20 cellular contexts compared by ENCODE assay signal in the genomic region with DNA sequence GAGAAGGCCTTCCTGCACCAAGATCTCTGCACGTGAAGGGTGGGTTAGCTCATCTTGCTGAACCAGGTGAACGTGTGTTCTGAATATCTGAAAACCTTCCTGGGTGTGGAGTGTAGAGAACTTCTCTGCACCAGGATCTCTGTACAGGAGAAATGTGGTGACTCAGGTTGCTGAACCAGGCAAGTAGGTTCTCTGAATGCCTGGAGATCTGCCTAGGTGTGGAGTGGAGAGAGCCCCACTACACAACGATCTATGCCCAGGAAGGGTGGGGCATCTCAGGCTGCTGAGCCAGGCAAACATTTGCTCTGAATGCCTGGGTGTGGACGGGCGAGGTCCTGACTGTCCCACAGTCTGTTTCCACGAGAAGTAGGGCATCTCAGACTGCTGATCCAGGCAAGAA.
DNase-seq lines count a peak whose midpoint lies in the region; ATAC-seq and TF ChIP-seq lines count a peak whose summit lies in the region.
"Had no signal": no experiment of that assay in that cellular context is flagged by ENCODE, and none has a peak within 500 bp of the region (broad histone marks: within the 10 kb centered on the region; RNA-seq: fewer than 3 reads in every experiment).

No MANE protein-coding gene starts in this region.

- WGBS in esophagus, 2 donors = 56 to 59% methylated on average over 6 of the region's 6 CpGs

- H3K36me3 Mint-ChIP-seq in Caco-2 (ENCODE audit: insufficient read depth, unreplicated experiment) = no peaks in the 10 kb centered on the region
- H3K36me3 Mint-ChIP-seq in effector memory CD8-positive, alpha-beta T cell (ENCODE audit: insufficient read depth) = no peaks in the 10 kb centered on the region
- H3K36me3 Mint-ChIP-seq: immature natural killer cell; stimulated activated memory B cell treated with anti-CD40 and anti-IgM and Interleukin-4, amounts not matched to agents 10 μg/mL and 1 μg/mL and 100 μg/mL, for 72 hours had no signal

- DNase-seq in HPDE6-E6E7 (ENCODE audit: extremely low spot score) (peak; percentile 19), upper lobe of right lung (peak; percentile 36), Caco-2 (no peak)
- no peak for DNase-seq in effector memory CD8-positive, alpha-beta T cell
- no peak for DNase-seq in effector memory CD4-positive, alpha-beta T cell
- DNase-seq: activated CD4-positive, CD25-positive, alpha-beta regulatory T cell; activated T-cell treated with anti-CD3 and anti-CD28 coated beads, Interleukin-2, amount 50 U/mL, for 24 hours; cerebellar nuclear complex; NCI-H1436 treated with DMSO at 0.1 percent for 48 hours had no signal

- H3K4me1 Mint-ChIP-seq in Caco-2 (ENCODE audit: low read depth, unreplicated experiment) = no peaks in the 10 kb centered on the region
- H3K4me1 Mint-ChIP-seq in effector memory CD8-positive, alpha-beta T cell (ENCODE audit: low read depth in 2 of 2) = no peaks in the 10 kb centered on the region
- H3K4me1 Mint-ChIP-seq: activated CD4-positive, alpha-beta memory T cell treated with anti-CD3 and anti-CD28 coated beads, Interleukin-2, amount 10 ng/mL, durations not matched to agents 7 days and 5 days; immature natural killer cell; stimulated activated memory B cell treated with anti-CD40 and anti-IgM and Interleukin-4, amounts not matched to agents 10 μg/mL and 1 μg/mL and 100 μg/mL, for 72 hours had no signal

- intact Hi-C loops in upper lobe of right lung (cut with DNase I) = no loop called here
- intact Hi-C loops in Caco-2 (cut with micrococcal nuclease; ENCODE audit: unreplicated experiment) = loop anchor here (1.0 to 5.0 kb wide), 2 partner anchors 212 to 1002 kb away; no protein-coding TSS in a partner anchor

- H3K4me3 ChIP-seq in esophagus (ENCODE audit: low read depth in 1 of 2, low read length in 2 of 2) = no peak overlapping the region
- H3K4me3 ChIP-seq in upper lobe of right lung = no peak overlapping the region
- H3K4me3 ChIP-seq in Caco-2 (ENCODE audit: low read depth, low read length) = no peak overlapping the region
- H3K4me3 ChIP-seq in effector memory CD4-positive, alpha-beta T cell (ENCODE audit: insufficient read depth, low read depth, low read length, poor library complexity, severe bottlenecking) = no peak overlapping the region
- H3K4me3 ChIP-seq: ascending aorta, heart left ventricle, lung, Peyer's patch had no signal

- TF ChIP-seq CTCF in upper lobe of right lung (IDR thresholded peaks at IDR 0.05) (no peak), Caco-2 (IDR thresholded peaks at IDR 0.05; ENCODE audit: insufficient read depth in 1 of 2, low read depth in 1 of 2, low read length in 1 of 2, severe bottlenecking in 1 of 2, unreplicated experiment in 1 of 2) (no peak)

- POLR2A ChIA-PET in Caco-2 (lab: Charles Lee) = no interaction called here

- H3K9me3 Mint-ChIP-seq in Caco-2 (ENCODE audit: unreplicated experiment) = no peaks in the 10 kb centered on the region
- peaks cover 11 to 20% of the 10 kb centered on the region in 2 donors for H3K9me3 Mint-ChIP-seq in effector memory CD8-positive, alpha-beta T cell
- H3K9me3 Mint-ChIP-seq: activated CD4-positive, alpha-beta memory T cell treated with anti-CD3 and anti-CD28 coated beads, Interleukin-2, amount 10 ng/mL, durations not matched to agents 7 days and 5 days; stimulated activated memory B cell treated with anti-CD40 and anti-IgM and Interleukin-4, amounts not matched to agents 10 μg/mL and 1 μg/mL and 100 μg/mL, for 72 hours had no signal

- H3K4me3 Mint-ChIP-seq in Caco-2 (ENCODE audit: unreplicated experiment) = no peak overlapping the region
- H3K4me3 Mint-ChIP-seq in effector memory CD8-positive, alpha-beta T cell = no peak overlapping the region
- H3K4me3 Mint-ChIP-seq: activated CD4-positive, alpha-beta memory T cell treated with anti-CD3 and anti-CD28 coated beads, Interleukin-2, amount 10 ng/mL, durations not matched to agents 7 days and 5 days; activated naive CD4-positive, alpha-beta T cell treated with anti-CD3 and anti-CD28 coated beads for 36 hours; activated T-cell treated with anti-CD3 and anti-CD28 coated beads, Interleukin-2, amount 50 U/mL, for 24 hours; immature natural killer cell; stimulated activated memory B cell treated with anti-CD40 and anti-IgM and Interleukin-4, amounts not matched to agents 10 μg/mL and 1 μg/mL and 100 μg/mL, for 72 hours had no signal

- H3K36me3 ChIP-seq in esophagus (ENCODE audit: control insufficient read depth in 2 of 2, insufficient read depth in 2 of 2, low read length in 1 of 2) = no peaks in the 10 kb centered on the region
- H3K36me3 ChIP-seq in upper lobe of right lung = no peaks in the 10 kb centered on the region
- H3K36me3 ChIP-seq in Caco-2 (ENCODE audit: control insufficient read depth, insufficient read depth, low read length) = no peaks in the 10 kb centered on the region
- H3K36me3 ChIP-seq in effector memory CD4-positive, alpha-beta T cell (ENCODE audit: control insufficient read depth, insufficient read depth, low read length) = no peaks in the 10 kb centered on the region
- H3K36me3 ChIP-seq: ascending aorta, heart left ventricle, Peyer's patch had no signal

- no TSS peak for BruUV-seq in Caco-2 (replicated peaks; lab: Mats Ljungman, UMichigan)

- H3K9me3 ChIP-seq in esophagus (ENCODE audit: control insufficient read depth in 2 of 2, insufficient read depth in 1 of 2, low read depth in 1 of 2, low read length in 1 of 2) (peaks cover 0 to 3% of the 10 kb centered on the region in 2 donors), upper lobe of right lung (no peaks in the 10 kb centered on the region), Caco-2 (no peaks in the 10 kb centered on the region)
- H3K9me3 ChIP-seq in effector memory CD4-positive, alpha-beta T cell (ENCODE audit: control insufficient read depth, low read length) = no peaks in the 10 kb centered on the region
- H3K9me3 ChIP-seq: ascending aorta, heart left ventricle, Peyer's patch had no signal

- CTCF ChIA-PET in Caco-2 (lab: Charles Lee) = no interaction called here

- peak; percentile 16 for ATAC-seq in GM19395 (IDR thresholded peaks at IDR 0.05; ENCODE audit: unreplicated experiment)
- ATAC-seq in upper lobe of right lung = peak; percentile 61
- no peak for ATAC-seq in effector memory CD8-positive, alpha-beta T cell (replicated peaks)
- ATAC-seq: right cardiac atrium; stimulated activated memory B cell treated with anti-CD40 and anti-IgM and Interleukin-4, amounts not matched to agents 10 μg/mL and 1 μg/mL and 100 μg/mL, for 72 hours had no signal

- H3K27me3 Mint-ChIP-seq in Caco-2 (ENCODE audit: insufficient read depth, unreplicated experiment) = peaks cover 4% of the 10 kb centered on the region
- no peaks in the 10 kb centered on the region for H3K27me3 Mint-ChIP-seq in effector memory CD8-positive, alpha-beta T cell
- H3K27me3 Mint-ChIP-seq: activated CD4-positive, alpha-beta memory T cell treated with anti-CD3 and anti-CD28 coated beads, Interleukin-2, amount 10 ng/mL, durations not matched to agents 7 days and 5 days; activated T-cell treated with anti-CD3 and anti-CD28 coated beads, Interleukin-2, amount 50 U/mL, for 24 hours; stimulated activated memory B cell treated with anti-CD40 and anti-IgM and Interleukin-4, amounts not matched to agents 10 μg/mL and 1 μg/mL and 100 μg/mL, for 72 hours had no signal

- H3K27ac Mint-ChIP-seq in Caco-2 (ENCODE audit: unreplicated experiment) = no peak overlapping the region
- no peak overlapping the region for H3K27ac Mint-ChIP-seq in effector memory CD8-positive, alpha-beta T cell
- H3K27ac Mint-ChIP-seq: activated CD4-positive, alpha-beta memory T cell treated with anti-CD3 and anti-CD28 coated beads, Interleukin-2, amount 10 ng/mL, durations not matched to agents 7 days and 5 days; activated naive CD4-positive, alpha-beta T cell treated with anti-CD3 and anti-CD28 coated beads for 36 hours; activated T-cell treated with anti-CD3 and anti-CD28 coated beads, Interleukin-2, amount 50 U/mL, for 24 hours; immature natural killer cell; stimulated activated memory B cell treated with anti-CD40 and anti-IgM and Interleukin-4, amounts not matched to agents 10 μg/mL and 1 μg/mL and 100 μg/mL, for 72 hours had no signal

- no peaks in the 10 kb centered on the region for H3K4me1 ChIP-seq in esophagus (ENCODE audit: control insufficient read depth in 2 of 2, insufficient read depth in 2 of 2, low read length in 1 of 2)
- H3K4me1 ChIP-seq in upper lobe of right lung = no peaks in the 10 kb centered on the region
- no peaks in the 10 kb centered on the region for H3K4me1 ChIP-seq in Caco-2
- H3K4me1 ChIP-seq in effector memory CD4-positive, alpha-beta T cell (ENCODE audit: control insufficient read depth, insufficient read depth, low read length, poor library complexity, severe bottlenecking) = no peaks in the 10 kb centered on the region
- H3K4me1 ChIP-seq: ascending aorta, heart left ventricle, Peyer's patch had no signal

- H3K27ac ChIP-seq in esophagus (ENCODE audit: low read depth in 2 of 2, low read length in 1 of 2) (peak overlapping the region; percentile 5 to 90), upper lobe of right lung (no peak overlapping the region)
- no peak overlapping the region for H3K27ac ChIP-seq in effector memory CD4-positive, alpha-beta T cell (ENCODE audit: insufficient read depth, low read length, poor library complexity, severe bottlenecking)
- H3K27ac ChIP-seq: ascending aorta, heart left ventricle, Peyer's patch had no signal

- H3K27me3 ChIP-seq in esophagus (ENCODE audit: control insufficient read depth in 1 of 2, insufficient read depth in 2 of 2, low read length in 2 of 2) (no peaks in the 10 kb centered on the region), upper lobe of right lung (no peaks in the 10 kb centered on the region), Caco-2 (replicated peaks; ENCODE audit: control insufficient read depth, insufficient read depth, low read length) (no peaks in the 10 kb centered on the region)
- H3K27me3 ChIP-seq in effector memory CD4-positive, alpha-beta T cell (replicated peaks; ENCODE audit: control insufficient read depth, insufficient read depth, low read length, poor library complexity, severe bottlenecking) = no peaks in the 10 kb centered on the region
- H3K27me3 ChIP-seq: ascending aorta, Peyer's patch had no signal

Comparison
In these comparisons a context has a peak if more than half of its experiments do, and no peak if none do; other contexts are left out.
1. DNase-seq: peak in HPDE6-E6E7 (single experiment) and upper lobe of right lung (single experiment); none in Caco-2 (0 of 2), effector memory CD8-positive, alpha-beta T cell (0 of 3) and effector memory CD4-positive, alpha-beta T cell (0 of 3).
2. H3K27ac ChIP-seq: peak in esophagus (2 of 2); none in upper lobe of right lung (single experiment) and effector memory CD4-positive, alpha-beta T cell (single experiment).